ENCODE assay signal across 15 cellular contexts in genomic region chr11:132838621-132839020, GRCh38.
DNase-seq lines count a peak whose midpoint lies in the region; ATAC-seq and TF ChIP-seq lines count a peak whose summit lies in the region.
"Had no signal": no experiment of that assay in that cellular context is flagged by ENCODE, and none has a peak within 500 bp of the region (broad histone marks: within the 10 kb centered on the region; RNA-seq: fewer than 3 reads in every experiment).

No MANE protein-coding gene starts in this region.

- no peaks in the 10 kb centered on the region for H3K36me3 ChIP-seq in breast epithelium
- H3K36me3 ChIP-seq: thoracic aorta had no signal

- H3K27me3 Mint-ChIP-seq in MCF 10A (ENCODE audit: insufficient read depth, unreplicated experiment) (no peaks in the 10 kb centered on the region), WTC11 (ENCODE audit: low read depth) (no peaks in the 10 kb centered on the region)
- H3K27me3 Mint-ChIP-seq in activated CD8-positive, alpha-beta memory T cell treated with anti-CD3 and anti-CD28 coated beads, Interleukin-2, amount 10 ng/mL, durations not matched to agents 7 days and 5 days, result no peaks in the 10 kb centered on the region
- H3K27me3 Mint-ChIP-seq: naive B cell had no signal

- no peaks in the 10 kb centered on the region for H3K4me1 Mint-ChIP-seq in MCF 10A (ENCODE audit: insufficient read depth, unreplicated experiment)
- H3K4me1 Mint-ChIP-seq in WTC11, result peaks cover 37% of the 10 kb centered on the region
- no peaks in the 10 kb centered on the region for H3K4me1 Mint-ChIP-seq in activated CD8-positive, alpha-beta memory T cell treated with anti-CD3 and anti-CD28 coated beads, Interleukin-2, amount 10 ng/mL, durations not matched to agents 7 days and 5 days
- H3K4me1 Mint-ChIP-seq: naive B cell had no signal

- TF ChIP-seq POLR2A in breast epithelium (IDR thresholded peaks at IDR 0.05), result no peak

- H3K9me3 Mint-ChIP-seq in MCF 10A (ENCODE audit: unreplicated experiment) (peaks cover 56% of the 10 kb centered on the region), WTC11 (no peaks in the 10 kb centered on the region)
- no peaks in the 10 kb centered on the region for H3K9me3 Mint-ChIP-seq in activated CD8-positive, alpha-beta memory T cell treated with anti-CD3 and anti-CD28 coated beads, Interleukin-2, amount 10 ng/mL, durations not matched to agents 7 days and 5 days (ENCODE audit: low read depth)

- intact Hi-C loops in MCF 10A (cut with micrococcal nuclease), result no loop called here
- intact Hi-C loops in breast epithelium (cut with DNase I; ENCODE audit: low total_unique reads), result no loop called here

- no peak overlapping the region for H3K4me3 ChIP-seq in breast epithelium
- H3K4me3 ChIP-seq: thoracic aorta had no signal

- H3K36me3 Mint-ChIP-seq in MCF 10A (ENCODE audit: insufficient read depth, unreplicated experiment) (no peaks in the 10 kb centered on the region), WTC11 (no peaks in the 10 kb centered on the region)
- H3K36me3 Mint-ChIP-seq in activated CD8-positive, alpha-beta memory T cell treated with anti-CD3 and anti-CD28 coated beads, Interleukin-2, amount 10 ng/mL, durations not matched to agents 7 days and 5 days, result no peaks in the 10 kb centered on the region
- H3K36me3 Mint-ChIP-seq: naive B cell had no signal

- BruUV-seq in MCF 10A (replicated peaks; lab: Mats Ljungman, UMichigan), result no TSS peak

- CTCF ChIA-PET in MCF 10A (lab: Yijun Ruan, JAX) (interaction anchor here (0.7 kb wide), 2 partner anchors 85 to 235 kb away, joined by 3 to 4 read pairs; no protein-coding TSS in a partner anchor), WTC11 (lab: Charles Lee) (interaction anchor here (1.1 kb wide), 1 partner anchor 105 kb away, joined by 3 read pairs; no protein-coding TSS in a partner anchor), RWPE1 (lab: Yijun Ruan, JAX) (no interaction called here)
- CTCF ChIA-PET in activated CD8-positive, alpha-beta memory T cell treated with anti-CD3 and anti-CD28 coated beads, Interleukin-2, amount 10 ng/mL, durations not matched to agents 7 days and 5 days (lab: Charles Lee), result no interaction called here

- H3K9me3 ChIP-seq in breast epithelium, result no peaks in the 10 kb centered on the region
- H3K9me3 ChIP-seq: thoracic aorta had no signal

- H3K27ac ChIP-seq in breast epithelium, result no peak overlapping the region
- H3K27ac ChIP-seq in RWPE1, result no peak overlapping the region
- H3K27ac ChIP-seq: thoracic aorta had no signal

- no peaks in the 10 kb centered on the region for H3K27me3 ChIP-seq in breast epithelium

- no peak overlapping the region for H3K4me3 Mint-ChIP-seq in MCF 10A (ENCODE audit: unreplicated experiment)
- no peak overlapping the region for H3K4me3 Mint-ChIP-seq in WTC11
- H3K4me3 Mint-ChIP-seq in activated CD8-positive, alpha-beta memory T cell treated with anti-CD3 and anti-CD28 coated beads, Interleukin-2, amount 10 ng/mL, durations not matched to agents 7 days and 5 days, result no peak overlapping the region
- H3K4me3 Mint-ChIP-seq: naive B cell had no signal

- H3K27ac Mint-ChIP-seq in MCF 10A (ENCODE audit: low read depth, unreplicated experiment) (no peak overlapping the region), WTC11 (no peak overlapping the region)
- no peak overlapping the region for H3K27ac Mint-ChIP-seq in activated CD8-positive, alpha-beta memory T cell treated with anti-CD3 and anti-CD28 coated beads, Interleukin-2, amount 10 ng/mL, durations not matched to agents 7 days and 5 days
- H3K27ac Mint-ChIP-seq: naive B cell had no signal

- DNase-seq in MCF 10A (ENCODE audit: unreplicated experiment), result peak; percentile 38
- no peak for DNase-seq in breast epithelium (ENCODE audit: low spot score in 2 of 2)
- no peak for DNase-seq in WTC11 (ENCODE audit: low spot score)
- peak; percentile 21 for DNase-seq in iPS-NIHi7 (ENCODE audit: extremely low spot score)
- no peak for DNase-seq in hippocampal formation (lab: John Stamatoyannopoulos, UW)
- DNase-seq in activated CD8-positive, alpha-beta memory T cell treated with anti-CD3 and anti-CD28 coated beads, Interleukin-2, amount 10 ng/mL, durations not matched to agents 7 days and 5 days, result no peak
- DNase-seq in RWPE1 (ENCODE audit: low spot score), result no peak
- no peak for DNase-seq in NCI-H69 (lab: John Stamatoyannopoulos, UW)
- DNase-seq: 8988T; activated naive CD4-positive, alpha-beta T cell treated with anti-CD3 and anti-CD28 coated beads, Interleukin-2, amount 50 U/mL, for 16 hours; naive B cell; NCI-H1092 treated with DMSO at 0.1 percent for 48 hours; NCI-H510A; Right ventricle myocardium superior had no signal

- H3K4me1 ChIP-seq in breast epithelium, result no peaks in the 10 kb centered on the region

- ATAC-seq in WTC11, result no peak
- no peak for ATAC-seq in activated CD8-positive, alpha-beta memory T cell treated with anti-CD3 and anti-CD28 coated beads, Interleukin-2, amount 10 ng/mL, durations not matched to agents 7 days and 5 days

- TF ChIP-seq CTCF in MCF 10A (IDR thresholded peaks at IDR 0.05; ENCODE audit: unreplicated experiment) (no peak), breast epithelium (IDR thresholded peaks at IDR 0.05) (no peak), WTC11 (IDR thresholded peaks at IDR 0.05) (no peak), RWPE1 (conservative IDR thresholded peaks at IDR 0.05; ENCODE audit: low read depth) (no peak)

- POLR2A ChIA-PET in MCF 10A (lab: Yijun Ruan, JAX) (interaction anchor here (1.0 kb wide), 1 partner anchor 10 kb away, joined by 4 read pairs; no protein-coding TSS in a partner anchor), WTC11 (lab: Charles Lee) (interaction anchor here (0.7 kb wide), 1 partner anchor 225 kb away, joined by 3 read pairs; no protein-coding TSS in a partner anchor), RWPE1 (lab: Yijun Ruan, JAX; ENCODE audit: low non-redundant PET) (no interaction called here)

TF ChIP-seq in WTC11, 78 proteins besides CTCF, POLR2A, EP300 and RAD21:
- TF ChIP-seq SP1 (CRISPR knock-in tag; conservative IDR thresholded peaks at IDR 0.05), result no peak
- TF ChIP-seq, protein P1, sequence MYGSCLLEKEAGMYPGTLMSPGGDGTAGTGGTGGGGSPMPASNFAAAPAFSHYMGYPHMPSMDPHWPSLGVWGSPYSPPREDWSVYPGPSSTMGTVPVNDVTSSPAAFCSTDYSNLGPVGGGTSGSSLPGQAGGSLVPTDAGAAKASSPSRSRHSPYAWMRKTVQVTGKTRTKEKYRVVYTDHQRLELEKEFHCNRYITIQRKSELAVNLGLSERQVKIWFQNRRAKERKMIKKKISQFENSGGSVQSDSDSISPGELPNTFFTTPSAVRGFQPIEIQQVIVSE (CRISPR knock-in tag; IDR thresholded peaks at IDR 0.05; ENCODE audit: borderline replicate concordance), result no peak
- TF ChIP-seq NFE2L1 (CRISPR knock-in tag; IDR thresholded peaks at IDR 0.05), result 0 out of 2 replicates have a peak, but pooled peaks have one; percentile 23

Comparison
In these comparisons a context has a peak if more than half of its experiments do, and no peak if none do; other contexts are left out.
1. DNase-seq: peak in MCF 10A (single experiment) and iPS-NIHi7 (single experiment); none in breast epithelium (0 of 2), WTC11 (single experiment), hippocampal formation (0 of 2), activated CD8-positive, alpha-beta memory T cell treated with anti-CD3 and anti-CD28 coated beads, Interleukin-2, amount 10 ng/mL, durations not matched to agents 7 days and 5 days (single experiment), RWPE1 (single experiment) and NCI-H69 (single experiment).
2. CTCF ChIA-PET loops: an anchor here in MCF 10A (0.7 kb wide) and WTC11 (1.1 kb wide); none called in activated CD8-positive, alpha-beta memory T cell treated with anti-CD3 and anti-CD28 coated beads, Interleukin-2, amount 10 ng/mL, durations not matched to agents 7 days and 5 days and RWPE1.